ENCODE assay signal across 13 cellular contexts in genomic region chr1:241837413-241837812, GRCh38.
"Had no signal": no experiment of that assay in that cellular context is flagged by ENCODE, and none has a peak within 500 bp of the region (broad histone marks: within the 10 kb centered on the region; RNA-seq: fewer than 3 reads in every experiment).

No MANE protein-coding gene starts in this region.

- H3K27me3 ChIP-seq: left lung, thyroid gland had no signal

- H3K27ac ChIP-seq: left lung, thyroid gland had no signal

- ATAC-seq: left lung, natural killer cell had no signal

- H3K4me3 ChIP-seq: left lung, thyroid gland had no signal

- H3K36me3 ChIP-seq: left lung, thyroid gland had no signal

- H3K9me3 ChIP-seq: left lung, thyroid gland had no signal

- DNase-seq: activated CD4-positive, alpha-beta T cell treated with anti-CD3 and anti-CD28 coated beads for 4 hours; activated CD4-positive, alpha-beta T cell treated with anti-CD3 and anti-CD28 coated beads, Interleukin-2, amount 50 U/mL, for 48 hours; activated CD4-positive, CD25-positive, alpha-beta regulatory T cell; activated naive CD4-positive, alpha-beta T cell treated with Interleukin-2 at 50 U/mL for 16 hours; activated naive CD8-positive, alpha-beta T cell treated with anti-CD3 and anti-CD28 coated beads, Interleukin-2, amount 10 ng/mL, durations not matched to agents 7 days and 5 days; activated T-cell treated with anti-CD3 and anti-CD28 coated beads, Interleukin-2, amount 50 U/mL, for 48 hours; left lung; natural killer cell; retina; stimulated activated CD4-positive, alpha-beta T cell treated with anti-CD3 and anti-CD28 coated beads, Interleukin-4, amount 100 ng/mL, for 4 hours; substantia nigra; T-helper 2 cell; thyroid gland had no signal

- H3K4me1 ChIP-seq: left lung, thyroid gland had no signal
